In genomic region chr16:3013491-3013951, GRCh38 we compare ENCODE assay signal across 1 cellular context.
TF ChIP-seq lines count a peak whose summit lies in the region.

No MANE protein-coding gene starts in this region.

TF ChIP-seq in HepG2, 621 proteins besides CTCF, POLR2A, EP300 and RAD21 (continued from another document):
- TF ChIP-seq ZNF362 (CRISPR knock-in tag; IDR thresholded peaks at IDR 0.05; ENCODE audit: borderline replicate concordance) = no peak
- no peak for TF ChIP-seq ZNF724P (CRISPR knock-in tag; IDR thresholded peaks at IDR 0.05; ENCODE audit: borderline replicate concordance)
- no peak for TF ChIP-seq ZSCAN29 (CRISPR knock-in tag; conservative IDR thresholded peaks at IDR 0.05)
- TF ChIP-seq RFX5 (IDR thresholded peaks at IDR 0.05; ENCODE audit: low read depth, low read length) = no peak
- no peak for TF ChIP-seq ZFP37 (CRISPR knock-in tag; IDR thresholded peaks at IDR 0.05; ENCODE audit: borderline replicate concordance)
TF ChIP-seq in HepG2: peak in this region for 22.
